8 cellular contexts compared by ENCODE assay signal in genomic region chr1:20732071-20732587, GRCh38. TPM values are rescaled to one million over a fixed set of nuclear protein-coding genes. Genes with fewer than 3 reads are reported as not detected.
DNase-seq lines count a peak whose midpoint lies in the region; ATAC-seq, FAIRE-seq and TF ChIP-seq lines count a peak whose summit lies in the region.

No MANE protein-coding gene starts in this region.

- no peaks in the 10 kb centered on the region for H3K9me3 ChIP-seq in upper lobe of right lung

- TF ChIP-seq CTCF in HL-60 (IDR thresholded peaks at IDR 0.05; ENCODE audit: insufficient read depth, low read length), result no peak
- TF ChIP-seq CTCF in glutamatergic neuron (IDR thresholded peaks at IDR 0.05; ENCODE audit: partially characterized antibody, unreplicated experiment), result no peak
- TF ChIP-seq CTCF in omental fat pad (IDR thresholded peaks at IDR 0.05), result no peak
- TF ChIP-seq CTCF in upper lobe of right lung (IDR thresholded peaks at IDR 0.05), result no peak

- peaks cover 5% of the 10 kb centered on the region for H3K36me3 Mint-ChIP-seq in glutamatergic neuron (ENCODE audit: unreplicated experiment)

- H3K27me3 ChIP-seq in HL-60 (ENCODE audit: insufficient read depth, poor library complexity, severe bottlenecking) (peaks cover 42% of the 10 kb centered on the region), upper lobe of right lung (peaks cover 20% of the 10 kb centered on the region)

- H3K27me3 Mint-ChIP-seq in glutamatergic neuron (ENCODE audit: unreplicated experiment), result peaks cover 16% of the 10 kb centered on the region

- intact Hi-C loops in upper lobe of right lung (cut with DNase I), result no loop called here

- H3K9me3 Mint-ChIP-seq in glutamatergic neuron (ENCODE audit: unreplicated experiment), result peaks cover 6% of the 10 kb centered on the region

- DNase-seq in NCI-H1417 (lab: John Stamatoyannopoulos, UW) (peak; percentile 46 to 80 (median 69)), NCI-H1417 treated with DMSO at 0.1 percent for 48 hours (lab: John Stamatoyannopoulos, UW) (no peak), HL-60 (ENCODE audit: low read depth in 1 of 2, low spot score in 1 of 2) (no peak), RCC 7860 (ENCODE audit: low spot score) (peak; percentile 65), glutamatergic neuron (peak; percentile 76), omental fat pad (ENCODE audit: low spot score) (no peak), upper lobe of right lung (peak; percentile 78)
- peak; percentile 75 for DNase-seq in activated naive CD4-positive, alpha-beta T cell treated with anti-CD3 and anti-CD28 coated beads, Interleukin-2, amount 50 U/mL, for 16 hours

- H3K4me1 ChIP-seq in upper lobe of right lung, result peaks cover 16% of the 10 kb centered on the region

- H3K4me3 ChIP-seq in HL-60 (replicated peaks; ENCODE audit: insufficient read depth, low read length), result peak overlapping the region; percentile 54
- peak overlapping the region; percentile 64 for H3K4me3 ChIP-seq in upper lobe of right lung

- FAIRE-seq in RCC 7860 (lab: Jason Lieb, UNC), result no peak

- ATAC-seq in omental fat pad (ENCODE audit: low FRiP score), result peak; percentile 72
- peak; percentile 72 for ATAC-seq in upper lobe of right lung

- H3K27ac Mint-ChIP-seq in glutamatergic neuron (ENCODE audit: unreplicated experiment), result no peak overlapping the region

- H3K27ac ChIP-seq in HL-60 (replicated peaks) (no peak overlapping the region), upper lobe of right lung (no peak overlapping the region)

- peak overlapping the region; percentile 93 for H3K4me3 Mint-ChIP-seq in glutamatergic neuron (ENCODE audit: unreplicated experiment)

- H3K4me1 Mint-ChIP-seq in glutamatergic neuron (ENCODE audit: low read depth, unreplicated experiment), result peaks cover 6% of the 10 kb centered on the region

- no peaks in the 10 kb centered on the region for H3K36me3 ChIP-seq in upper lobe of right lung

RNA-seq across cellular contexts. Expression of gene SH2D5, which starts 0.4 kb away (rescaled TPM):
- total RNA-seq in glutamatergic neuron (ENCODE audit: unreplicated experiment) (1.2 TPM), omental fat pad (1 to 10 TPM in 1 of 4 donors, under 1 TPM in 2, not detected in 1; 0.25 to 5.8 (median 0.84) TPM), upper lobe of right lung (0.52 TPM)

RNA-seq across cellular contexts. Expression of gene KIF17, which starts 14.3 kb away (rescaled TPM):
- 1.6 TPM for total RNA-seq in glutamatergic neuron (ENCODE audit: unreplicated experiment)
- 10 to 100 TPM in 1 of 4 donors, 1 to 10 TPM in 3; 2.6 to 14.8 (median 4.1) TPM for total RNA-seq in omental fat pad
- 4.6 TPM for total RNA-seq in upper lobe of right lung

RNA-seq across cellular contexts. Expression of gene HP1BP3, which starts 55.0 kb away (rescaled TPM):
- total RNA-seq in glutamatergic neuron (ENCODE audit: unreplicated experiment) (192 TPM), omental fat pad (100 to 1,000 TPM; 138 to 202 (median 148) TPM), upper lobe of right lung (249 TPM)

Comparison
In these comparisons a context has a peak if more than half of its experiments do, and no peak if none do; other contexts are left out.
1. DNase-seq: peak in NCI-H1417 (3 of 3), RCC 7860 (single experiment), activated naive CD4-positive, alpha-beta T cell treated with anti-CD3 and anti-CD28 coated beads, Interleukin-2, amount 50 U/mL, for 16 hours (single experiment), glutamatergic neuron (single experiment) and upper lobe of right lung (single experiment); none in NCI-H1417 treated with DMSO at 0.1 percent for 48 hours (single experiment), HL-60 (0 of 2) and omental fat pad (single experiment).